In the genomic region with DNA sequence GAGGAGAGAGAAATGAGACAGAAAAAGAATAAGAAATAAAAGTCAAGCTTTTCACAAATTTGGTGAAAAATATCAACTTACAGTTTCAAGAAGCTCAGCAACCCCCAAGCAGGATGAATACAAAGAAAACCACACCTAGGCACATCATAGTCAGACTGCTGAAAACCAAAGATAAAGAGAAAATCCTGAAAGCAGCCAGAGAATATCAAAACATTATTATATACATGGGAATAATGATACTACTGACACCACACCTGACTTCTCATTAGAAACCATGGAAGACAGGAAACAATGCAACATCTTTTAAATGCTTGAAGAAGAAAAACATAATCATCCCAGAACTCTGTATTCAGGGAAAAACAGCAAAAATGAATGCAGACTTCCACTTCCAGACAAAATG, we compare ENCODE assay signal across 7 cellular contexts.
A peak's percentile ranks its signal among the peaks of the same experiment; 100 is the strongest.
DNase-seq lines count a peak whose midpoint lies in the region; ATAC-seq, FAIRE-seq and TF ChIP-seq lines count a peak whose summit lies in the region.
"Not testable (repeated sequence)": the region's sequence is repeated elsewhere in the genome, so short reads cannot be mapped to it uniquely, and the experiment has no call there.

No MANE protein-coding gene starts in this region.

- H2BK12ac ChIP-seq in H1 (ENCODE audit: low read depth, low read length): not testable (repeated sequence)

- not testable (repeated sequence) for H3K79me1 ChIP-seq in H1 (ENCODE audit: low read depth, low read length)

- H2BK120ac ChIP-seq in H1 (replicated peaks; ENCODE audit: low read depth, low read length): not testable (repeated sequence)

- not testable (repeated sequence) for H3K4me3 ChIP-seq in astrocyte (ENCODE audit: insufficient read depth, low read depth, low read length); H1 (ENCODE audit: extremely low read depth in 1 of 4, insufficient read depth in 2 of 4, low read depth in 3 of 4, low read length in 4 of 4); upper lobe of right lung

- not testable (repeated sequence) for H3K23ac ChIP-seq in H1 (ENCODE audit: insufficient read length)

- H3K36me3 ChIP-seq in astrocyte (ENCODE audit: insufficient read depth, low read length); H1 (ENCODE audit: control insufficient read depth in 2 of 4, insufficient read depth in 4 of 4, low read length in 3 of 4); upper lobe of right lung: not testable (repeated sequence)

- H4K20me1 ChIP-seq in astrocyte (ENCODE audit: insufficient read depth, low read length); H1 (replicated peaks in 1 of 2; ENCODE audit: control insufficient read depth in 1 of 2, insufficient read depth in 2 of 2, low read length in 2 of 2): not testable (repeated sequence)

- FAIRE-seq in GM18507 (lab: Jason Lieb, UNC) (peak; percentile 69), astrocyte (lab: Jason Lieb, UNC) (peak; percentile 89), H1 (lab: Jason Lieb, UNC) (peak; percentile 98)

- not testable (repeated sequence) for H3K4me1 ChIP-seq in astrocyte (ENCODE audit: insufficient read depth, low read length); H1 (replicated peaks in 1 of 4; ENCODE audit: control insufficient read depth in 3 of 4, insufficient read depth in 4 of 4, low read length in 3 of 4); upper lobe of right lung

- DNase-seq in GM18507 (ENCODE audit: extremely low spot score, insufficient read length, low read depth); astrocyte (ENCODE audit: low read depth); H1 (ENCODE audit: low read depth in 1 of 2, low spot score in 2 of 2); Right ventricle myocardium inferior (ENCODE audit: missing footprints); omental fat pad (ENCODE audit: low spot score); upper lobe of right lung: not testable (repeated sequence)

- not testable (repeated sequence) for H3K79me2 ChIP-seq in astrocyte (ENCODE audit: insufficient read depth, low read length); H1 (ENCODE audit: control insufficient read depth in 1 of 2, insufficient read depth in 2 of 2, low read length in 2 of 2)

- TF ChIP-seq CTCF in astrocyte (IDR thresholded peaks at IDR 0.05; ENCODE audit: insufficient read depth, low read depth, low read length); H1 (IDR thresholded peaks at IDR 0.05; ENCODE audit: control extremely low read depth in 1 of 3, insufficient read depth in 1 of 3, low read depth in 1 of 3, low read length in 3 of 3); omental fat pad (IDR thresholded peaks at IDR 0.05); upper lobe of right lung (IDR thresholded peaks at IDR 0.05): not testable (repeated sequence)

- H3K4me3 Mint-ChIP-seq in astrocyte (ENCODE audit: unreplicated experiment); stimulated activated memory B cell treated with anti-CD40 and anti-IgM and Interleukin-4, amounts not matched to agents 10 μg/mL and 1 μg/mL and 100 μg/mL, for 72 hours: not testable (repeated sequence)

- H2BK20ac ChIP-seq in H1 (ENCODE audit: low read length): not testable (repeated sequence)

- not testable (repeated sequence) for H2AFZ ChIP-seq in astrocyte (ENCODE audit: low read depth, low read length); H1 (ENCODE audit: low read length)

- not testable (repeated sequence) for H3K9ac ChIP-seq in astrocyte (ENCODE audit: low read length); H1 (replicated peaks in 1 of 4; ENCODE audit: extremely low read depth in 1 of 4, low read depth in 3 of 4, low read length in 3 of 4)

- not testable (repeated sequence) for H3K56ac ChIP-seq in H1 (replicated peaks; ENCODE audit: insufficient read length, low read depth, low read length)

- H3K9me3 ChIP-seq in astrocyte (ENCODE audit: insufficient read depth, low read depth, low read length); H1 (ENCODE audit: insufficient read depth in 2 of 2, low read depth in 1 of 2, low read length in 1 of 2); upper lobe of right lung: not testable (repeated sequence)

- peak; percentile 34 for ATAC-seq in Right ventricle myocardium inferior
- peak; percentile 60 for ATAC-seq in omental fat pad (ENCODE audit: low FRiP score)
- ATAC-seq in stimulated activated memory B cell treated with anti-CD40 and anti-IgM and Interleukin-4, amounts not matched to agents 10 μg/mL and 1 μg/mL and 100 μg/mL, for 72 hours: peak; percentile 47
- ATAC-seq in upper lobe of right lung: peak; percentile 52

- not testable (repeated sequence) for H3K9me3 Mint-ChIP-seq in astrocyte (ENCODE audit: unreplicated experiment); stimulated activated memory B cell treated with anti-CD40 and anti-IgM and Interleukin-4, amounts not matched to agents 10 μg/mL and 1 μg/mL and 100 μg/mL, for 72 hours

- not testable (repeated sequence) for H4K91ac ChIP-seq in H1 (replicated peaks; ENCODE audit: insufficient read length, low read length)

- H3K4me2 ChIP-seq in astrocyte (ENCODE audit: low read length); H1 (ENCODE audit: insufficient read depth in 1 of 2, low read depth in 2 of 2, low read length in 2 of 2): not testable (repeated sequence)

- not testable (repeated sequence) for H2BK5ac ChIP-seq in H1 (ENCODE audit: low read depth, low read length)

- not testable (repeated sequence) for H4K8ac ChIP-seq in H1 (ENCODE audit: extremely low read depth, insufficient read depth, low read length)

- TF ChIP-seq POLR2A in H1 (IDR thresholded peaks at IDR 0.05; ENCODE audit: control extremely low read depth in 1 of 2, low read depth in 2 of 2, low read length in 2 of 2): not testable (repeated sequence)

- intact Hi-C loops in Right ventricle myocardium inferior (cut with DNase I); upper lobe of right lung (cut with DNase I): not testable (repeated sequence)

- H3K27me3 Mint-ChIP-seq in astrocyte (ENCODE audit: low read depth, unreplicated experiment); stimulated activated memory B cell treated with anti-CD40 and anti-IgM and Interleukin-4, amounts not matched to agents 10 μg/mL and 1 μg/mL and 100 μg/mL, for 72 hours: not testable (repeated sequence)

- H3K27ac ChIP-seq in astrocyte (ENCODE audit: low read depth, low read length); H1 (ENCODE audit: low read depth, low read length); upper lobe of right lung: not testable (repeated sequence)

- TF ChIP-seq RAD21 in H1 (IDR thresholded peaks at IDR 0.05 in 1 of 2, conservative IDR thresholded peaks at IDR 0.05 in 1 of 2; ENCODE audit: low read depth in 2 of 2, low read length in 2 of 2): not testable (repeated sequence)

- POLR2A ChIA-PET in H1 (lab: Charles Lee; ENCODE audit: partially characterized antibody): not testable (repeated sequence)

- H3K4ac ChIP-seq in H1 (replicated peaks; ENCODE audit: insufficient read length, low read depth, low read length): not testable (repeated sequence)

- CTCF ChIA-PET in H1 (lab: Charles Lee; ENCODE audit: partially characterized antibody): not testable (repeated sequence)

- H2BK15ac ChIP-seq in H1 (ENCODE audit: low read length): not testable (repeated sequence)

- not testable (repeated sequence) for H3K4me1 Mint-ChIP-seq in astrocyte (ENCODE audit: low read depth, unreplicated experiment); stimulated activated memory B cell treated with anti-CD40 and anti-IgM and Interleukin-4, amounts not matched to agents 10 μg/mL and 1 μg/mL and 100 μg/mL, for 72 hours

- TF ChIP-seq EP300 in H1 (IDR thresholded peaks at IDR 0.05; ENCODE audit: borderline replicate concordance in 1 of 2, low read depth in 2 of 2, low read length in 2 of 2): not testable (repeated sequence)

- not testable (repeated sequence) for H3K27ac Mint-ChIP-seq in astrocyte (ENCODE audit: unreplicated experiment); stimulated activated memory B cell treated with anti-CD40 and anti-IgM and Interleukin-4, amounts not matched to agents 10 μg/mL and 1 μg/mL and 100 μg/mL, for 72 hours

- not testable (repeated sequence) for H3K36me3 Mint-ChIP-seq in astrocyte (ENCODE audit: low read depth, unreplicated experiment)
- H3K36me3 Mint-ChIP-seq in stimulated activated memory B cell treated with anti-CD40 and anti-IgM and Interleukin-4, amounts not matched to agents 10 μg/mL and 1 μg/mL and 100 μg/mL, for 72 hours: peaks cover 22% of the 10 kb centered on the region

- not testable (repeated sequence) for H3K27me3 ChIP-seq in astrocyte (ENCODE audit: insufficient read depth, low read length); H1 (replicated peaks in 1 of 4; ENCODE audit: control insufficient read depth in 3 of 4, extremely low read depth in 1 of 4, insufficient read depth in 3 of 4, low read length in 3 of 4); upper lobe of right lung

- not testable (repeated sequence) for H3K23me2 ChIP-seq in H1 (ENCODE audit: low read depth, low read length)

- H3K14ac ChIP-seq in H1 (ENCODE audit: insufficient read length): not testable (repeated sequence)

- not testable (repeated sequence) for H3K18ac ChIP-seq in H1 (ENCODE audit: extremely low read depth, low read length)

- H4K5ac ChIP-seq in H1 (ENCODE audit: insufficient read length, low read depth, low read length): not testable (repeated sequence)

- not testable (repeated sequence) for H2AK5ac ChIP-seq in H1 (ENCODE audit: low read depth, low read length)
